In genomic region chr5:35926389-35927051, GRCh38 we compare ENCODE assay signal across 8 cellular contexts.
DNase-seq lines count a peak whose midpoint lies in the region; ATAC-seq and TF ChIP-seq lines count a peak whose summit lies in the region.

No MANE protein-coding gene starts in this region.

- ATAC-seq in GM18517 (IDR thresholded peaks at IDR 0.05; ENCODE audit: unreplicated experiment) (peak; percentile 74), HG03354 (IDR thresholded peaks at IDR 0.05; ENCODE audit: poor library complexity, severe bottlenecking, unreplicated experiment) (peak; percentile 78)
- peak; percentile 45 for ATAC-seq in effector memory CD8-positive, alpha-beta T cell (replicated peaks)

- peak overlapping the region; percentile 42 to 85 for H3K27ac Mint-ChIP-seq in effector memory CD8-positive, alpha-beta T cell

- peak overlapping the region; percentile 4 to 18 for H3K4me3 Mint-ChIP-seq in effector memory CD8-positive, alpha-beta T cell

- no peak overlapping the region for H3K27ac ChIP-seq in substantia nigra (ENCODE audit: low read depth, low read length, poor library complexity, severe bottlenecking)

- H3K27me3 Mint-ChIP-seq in effector memory CD8-positive, alpha-beta T cell: peaks cover 0 to 9% of the 10 kb centered on the region in 2 donors

- DNase-seq in AG09319 (ENCODE audit: extremely low read depth, low read depth) (no peak), NCI-H774 (lab: John Stamatoyannopoulos, UW) (peak; percentile 55), midbrain (lab: John Stamatoyannopoulos, UW) (peak; percentile 75), substantia nigra (lab: John Stamatoyannopoulos, UW) (peak in 32 of 49 donors; percentile 1 to 61 (median 22))
- peak; percentile 62 to 73 for DNase-seq in activated CD4-positive, alpha-beta T cell treated with anti-CD3 and anti-CD28 coated beads, Interleukin-2, amount 50 U/mL, for 48 hours
- peak; percentile 68 to 74 (median 69) for DNase-seq in effector memory CD8-positive, alpha-beta T cell

- H3K4me1 Mint-ChIP-seq in effector memory CD8-positive, alpha-beta T cell (ENCODE audit: low read depth in 2 of 2): peaks cover 24 to 27% of the 10 kb centered on the region in 2 donors

- H3K9me3 Mint-ChIP-seq in effector memory CD8-positive, alpha-beta T cell: no peaks in the 10 kb centered on the region

- TF ChIP-seq CTCF in AG09319 (IDR thresholded peaks at IDR 0.05; ENCODE audit: low read depth, low read length): peak; percentile 79

- H3K36me3 Mint-ChIP-seq in effector memory CD8-positive, alpha-beta T cell (ENCODE audit: insufficient read depth): no peaks in the 10 kb centered on the region
